In genomic region chr12:14597480-14597879, GRCh38 we compare ENCODE assay signal across 12 cellular contexts. TPM values are rescaled to one million over a fixed set of nuclear protein-coding genes. Genes with fewer than 3 reads are reported as not detected.
"Had no signal": no experiment of that assay in that cellular context is flagged by ENCODE, and none has a peak within 500 bp of the region (broad histone marks: within the 10 kb centered on the region; RNA-seq: fewer than 3 reads in every experiment).

No MANE protein-coding gene starts in this region.

- H3K4me1 ChIP-seq: HAP-1 had no signal

- DNase-seq: GM23248, GOT3, H7, H9, HCEC 1CT, HFFc6 had no signal

- H3K36me3 ChIP-seq: HAP-1 had no signal

- H3K9me3 ChIP-seq: HAP-1 had no signal

- ATAC-seq: GM23338, HCT116 had no signal

- H3K27ac ChIP-seq: GM23248 had no signal

- H3K4me2 ChIP-seq: GM23338 had no signal

- H3K4me3 ChIP-seq: GM23248, GM23338, HAP-1 had no signal

- FAIRE-seq: H1, H54 had no signal

RNA-seq across cellular contexts. Expression of gene PLBD1, which starts 29.8 kb away (rescaled TPM):
- total RNA-seq: H4, HFFc6 had no signal
